Comparison of ENCODE assay signal across 20 cellular contexts in genomic region chr5:2270467-2270866, GRCh38.
"Had no signal": no experiment of that assay in that cellular context is flagged by ENCODE, and none has a peak within 500 bp of the region (broad histone marks: within the 10 kb centered on the region; RNA-seq: fewer than 3 reads in every experiment).

No MANE protein-coding gene starts in this region.

- H3K27me3 ChIP-seq: foreskin keratinocyte, hepatocyte, neural progenitor cell, right lobe of liver, testis, tibial nerve, upper lobe of right lung, vagina had no signal

- H3K4me3 ChIP-seq: hepatocyte, neural progenitor cell, psoas muscle, right lobe of liver, spleen, testis, tibial nerve, upper lobe of right lung, vagina had no signal

- H3K4me1 ChIP-seq: foreskin keratinocyte, parathyroid adenoma, psoas muscle, right lobe of liver, spleen, testis, tibial nerve, upper lobe of right lung, vagina had no signal

- H3K9me3 ChIP-seq: psoas muscle, right lobe of liver, spleen, testis, tibial nerve, upper lobe of right lung, vagina had no signal

- H3K27ac ChIP-seq: foreskin keratinocyte, hepatocyte, neural progenitor cell, parathyroid adenoma, psoas muscle, right lobe of liver, spleen, testis, tibial nerve, upper lobe of right lung, vagina had no signal

- DNase-seq: dermis blood vessel endothelial cell; erythroblast; foreskin keratinocyte; head of caudate nucleus; midbrain; occipital lobe; psoas muscle; retina; right lobe of liver; spleen; stimulated activated CD4-positive, alpha-beta T cell treated with anti-CD3 and anti-CD28 coated beads, Interleukin-15, amount 100 ng/mL, for 24 hours; stimulated activated CD4-positive, alpha-beta T cell treated with anti-CD3 and anti-CD28 coated beads, Interleukin-1b, Interleukin-23, amount 100 ng/mL, for 48 hours; stimulated activated CD4-positive, alpha-beta T cell treated with anti-CD3 and anti-CD28 coated beads, Interleukin-4, amount 100 ng/mL, for 24 hours; testis; upper lobe of right lung had no signal

- H3K36me3 ChIP-seq: neural progenitor cell, right lobe of liver, spleen, tibial nerve, upper lobe of right lung, vagina had no signal
